In the genomic region with DNA sequence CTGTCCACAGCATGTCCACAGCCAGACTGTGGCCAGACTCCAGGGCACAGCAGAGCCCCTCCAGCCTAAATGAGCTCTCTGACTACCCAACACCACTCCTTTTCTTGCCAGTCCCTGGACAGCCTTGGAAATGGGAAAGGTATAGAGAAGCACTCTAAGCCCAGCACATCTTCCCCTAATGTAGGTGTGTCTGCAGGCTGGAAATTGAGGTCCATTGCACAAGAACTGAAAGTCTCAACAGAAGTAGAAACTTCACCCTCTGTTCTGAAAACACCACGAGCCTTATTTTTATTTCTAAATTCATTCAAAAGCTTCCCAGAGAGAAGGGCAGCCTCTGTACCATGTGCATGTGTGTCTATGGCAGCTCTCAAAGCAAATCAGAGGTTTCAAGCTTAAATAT, we compare ENCODE assay signal across 2 cellular contexts.
TF ChIP-seq lines count a peak whose summit lies in the region.

No MANE protein-coding gene starts in this region.

TF ChIP-seq in IMR-90, 13 proteins besides CTCF, POLR2A, EP300 and RAD21:
- TF ChIP-seq, protein P1, sequence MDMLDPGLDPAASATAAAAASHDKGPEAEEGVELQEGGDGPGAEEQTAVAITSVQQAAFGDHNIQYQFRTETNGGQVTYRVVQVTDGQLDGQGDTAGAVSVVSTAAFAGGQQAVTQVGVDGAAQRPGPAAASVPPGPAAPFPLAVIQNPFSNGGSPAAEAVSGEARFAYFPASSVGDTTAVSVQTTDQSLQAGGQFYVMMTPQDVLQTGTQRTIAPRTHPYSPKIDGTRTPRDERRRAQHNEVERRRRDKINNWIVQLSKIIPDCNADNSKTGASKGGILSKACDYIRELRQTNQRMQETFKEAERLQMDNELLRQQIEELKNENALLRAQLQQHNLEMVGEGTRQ (IDR thresholded peaks at IDR 0.05; ENCODE audit: low read depth, low read length): no peak
- TF ChIP-seq RFX5 (IDR thresholded peaks at IDR 0.05; ENCODE audit: low read depth, low read length): no peak
- peak; percentile 57 for TF ChIP-seq CEBPB (IDR thresholded peaks at IDR 0.05; ENCODE audit: low read depth, low read length)
- TF ChIP-seq MAZ (IDR thresholded peaks at IDR 0.05; ENCODE audit: borderline replicate concordance, low read depth, low read length): no peak
- no peak for TF ChIP-seq MAFK (IDR thresholded peaks at IDR 0.05; ENCODE audit: low read depth, low read length)
- no peak for TF ChIP-seq BHLHE40 (IDR thresholded peaks at IDR 0.05; ENCODE audit: low read depth, low read length)
- TF ChIP-seq SMC3 (IDR thresholded peaks at IDR 0.05; ENCODE audit: low read depth, low read length): no peak

TF ChIP-seq in H1, 55 proteins besides CTCF, POLR2A, EP300 and RAD21:
- TF ChIP-seq SUZ12 (IDR thresholded peaks at IDR 0.05; ENCODE audit: low read length) (no peak), TEAD4 (IDR thresholded peaks at IDR 0.05; ENCODE audit: low read depth, low read length) (no peak), SIX5 (IDR thresholded peaks at IDR 0.05; ENCODE audit: low read depth, low read length) (no peak)
